ENCODE assay signal across 8 cellular contexts in genomic region chr3:52274781-52275180, GRCh38. TPM values are rescaled to one million over a fixed set of nuclear protein-coding genes. Genes with fewer than 3 reads are reported as not detected.
A peak's percentile ranks its signal among the peaks of the same experiment; 100 is the strongest.
DNase-seq lines count a peak whose midpoint lies in the region; ATAC-seq and TF ChIP-seq lines count a peak whose summit lies in the region.
"Not testable (repeated sequence)": the region's sequence is repeated elsewhere in the genome, so short reads cannot be mapped to it uniquely, and the experiment has no call there.

No MANE protein-coding gene starts in this region.

- peak overlapping the region; percentile 94 to 99 (median 96) for H3K27ac Mint-ChIP-seq in CD4-positive, alpha-beta memory T cell
- peak overlapping the region; percentile 95 for H3K27ac Mint-ChIP-seq in activated CD4-positive, alpha-beta memory T cell treated with anti-CD3 and anti-CD28 coated beads for 36 hours
- H3K27ac Mint-ChIP-seq in activated naive CD4-positive, alpha-beta T cell treated with anti-CD3 and anti-CD28 coated beads for 36 hours, result peak overlapping the region; percentile 98
- peak overlapping the region; percentile 80 for H3K27ac Mint-ChIP-seq in chondrocyte (ENCODE audit: unreplicated experiment)

- not testable (repeated sequence) for ATAC-seq in lower lobe of right lung

- not testable (repeated sequence) for DNase-seq in CD4-positive, alpha-beta memory T cell; PC-9; activated naive CD4-positive, alpha-beta T cell treated with anti-CD3 and anti-CD28 coated beads for 36 hours; lower lobe of right lung
- peak; percentile 7 for DNase-seq in activated CD4-positive, alpha-beta memory T cell treated with anti-CD3 and anti-CD28 coated beads for 36 hours
- peak; percentile 32 for DNase-seq in chondrocyte (ENCODE audit: low spot score)

- not testable (repeated sequence) for BruUV-seq in PC-9 (replicated peaks; lab: Mats Ljungman, UMichigan)

- peak overlapping the region; percentile 87 for H3K27ac ChIP-seq in CD4-positive, alpha-beta memory T cell (ENCODE audit: low read depth, low read length)
- not testable (repeated sequence) for H3K27ac ChIP-seq in PC-9, lower lobe of right lung
- H3K27ac ChIP-seq in neutrophil, result peak overlapping the region; percentile 98
- H3K27ac ChIP-seq in stomach smooth muscle (ENCODE audit: low read length), result peak overlapping the region; percentile 66

- H4K20me1 ChIP-seq in PC-9 (ENCODE audit: insufficient read depth), result peaks cover 70% of the 10 kb centered on the region

- not testable (repeated sequence) for H3K27me3 ChIP-seq in CD4-positive, alpha-beta memory T cell (ENCODE audit: insufficient read depth, low read length); PC-9 (ENCODE audit: insufficient read depth, low read depth); lower lobe of right lung (ENCODE audit: low read depth); neutrophil; stomach smooth muscle (ENCODE audit: control insufficient read depth in 1 of 2, insufficient read depth in 2 of 2, low read length in 2 of 2)

- H3K4me3 Mint-ChIP-seq in CD4-positive, alpha-beta memory T cell, result peak overlapping the region; percentile 92 to 99 (median 96)
- H3K4me3 Mint-ChIP-seq in activated CD4-positive, alpha-beta memory T cell treated with anti-CD3 and anti-CD28 coated beads for 36 hours, result peak overlapping the region; percentile 92
- H3K4me3 Mint-ChIP-seq in activated naive CD4-positive, alpha-beta T cell treated with anti-CD3 and anti-CD28 coated beads for 36 hours, result peak overlapping the region; percentile 95
- H3K4me3 Mint-ChIP-seq in chondrocyte (ENCODE audit: unreplicated experiment), result not testable (repeated sequence)

- H3K9me2 ChIP-seq in PC-9 (ENCODE audit: insufficient read depth), result not testable (repeated sequence)

- H3K36me3 Mint-ChIP-seq in CD4-positive, alpha-beta memory T cell, result peaks cover 50 to 69% of the 10 kb centered on the region in 2 donors
- H3K36me3 Mint-ChIP-seq in activated CD4-positive, alpha-beta memory T cell treated with anti-CD3 and anti-CD28 coated beads for 36 hours, result peaks cover 78% of the 10 kb centered on the region
- H3K36me3 Mint-ChIP-seq in activated naive CD4-positive, alpha-beta T cell treated with anti-CD3 and anti-CD28 coated beads for 36 hours (ENCODE audit: low read depth), result peaks cover 86% of the 10 kb centered on the region
- H3K36me3 Mint-ChIP-seq in chondrocyte (ENCODE audit: low read depth), result not testable (repeated sequence)

- not testable (repeated sequence) for TF ChIP-seq CTCF in PC-9 (conservative IDR thresholded peaks at IDR 0.05); chondrocyte (IDR thresholded peaks at IDR 0.05); lower lobe of right lung (IDR thresholded peaks at IDR 0.05); neutrophil (IDR thresholded peaks at IDR 0.05)

- not testable (repeated sequence) for H3K9me3 ChIP-seq in CD4-positive, alpha-beta memory T cell (ENCODE audit: control insufficient read depth in 1 of 2, low read length in 2 of 2); PC-9 (ENCODE audit: insufficient read depth, low read depth); lower lobe of right lung; neutrophil; stomach smooth muscle (ENCODE audit: control insufficient read depth in 2 of 2, low read length in 2 of 2)

- peak overlapping the region; percentile 1; the same call in 1 of the 2 replicates for H3K4me2 ChIP-seq in PC-9

- POLR2A ChIA-PET in CD4-positive, alpha-beta memory T cell (lab: Charles Lee; ENCODE audit: partially characterized antibody), result interaction anchor here (5.9 to 37.2 kb wide), 2 partner anchors 13 to 28 kb away, joined by 153 to 1950 read pairs; partner anchors contain the start of genes GLYCTK, PPM1M and TWF2
- POLR2A ChIA-PET in PC-9 (lab: Charles Lee; ENCODE audit: unreplicated experiment); activated CD4-positive, alpha-beta memory T cell treated with anti-CD3 and anti-CD28 coated beads for 36 hours (lab: Charles Lee): not testable (repeated sequence)

- H2AFZ ChIP-seq in PC-9, result not testable (repeated sequence)

- peaks cover 84% of the 10 kb centered on the region for H3K79me2 ChIP-seq in PC-9 (ENCODE audit: low read depth)

- peaks cover 22% of the 10 kb centered on the region; the same call in 1 of the 2 replicates for H3F3A ChIP-seq in PC-9 (ENCODE audit: insufficient read depth, low read depth)

- not testable (repeated sequence) for H3K9ac ChIP-seq in stomach smooth muscle (ENCODE audit: low read length in 2 of 2)

- H3K36me3 ChIP-seq in CD4-positive, alpha-beta memory T cell (ENCODE audit: insufficient read depth, low read length); neutrophil; stomach smooth muscle (ENCODE audit: control insufficient read depth in 2 of 2, insufficient read depth in 2 of 2, low read length in 2 of 2): not testable (repeated sequence)
- H3K36me3 ChIP-seq in PC-9 (ENCODE audit: low read depth) (peaks cover 11% of the 10 kb centered on the region), lower lobe of right lung (peaks cover 42% of the 10 kb centered on the region)

- H3K27me3 Mint-ChIP-seq in CD4-positive, alpha-beta memory T cell; activated CD4-positive, alpha-beta memory T cell treated with anti-CD3 and anti-CD28 coated beads for 36 hours; activated naive CD4-positive, alpha-beta T cell treated with anti-CD3 and anti-CD28 coated beads for 36 hours (ENCODE audit: low read depth); chondrocyte (ENCODE audit: low read depth): not testable (repeated sequence)

- H3K9me3 Mint-ChIP-seq in CD4-positive, alpha-beta memory T cell; activated CD4-positive, alpha-beta memory T cell treated with anti-CD3 and anti-CD28 coated beads for 36 hours; activated naive CD4-positive, alpha-beta T cell treated with anti-CD3 and anti-CD28 coated beads for 36 hours; chondrocyte (ENCODE audit: low read depth): not testable (repeated sequence)

- H3K4me1 ChIP-seq in CD4-positive, alpha-beta memory T cell (ENCODE audit: insufficient read depth, low read length), result peaks cover 79% of the 10 kb centered on the region
- H3K4me1 ChIP-seq in PC-9 (replicated peaks; ENCODE audit: insufficient read depth), result peaks cover 23% of the 10 kb centered on the region
- H3K4me1 ChIP-seq in lower lobe of right lung, result peaks cover 82% of the 10 kb centered on the region
- peaks cover 60 to 72% of the 10 kb centered on the region in 2 experiments for H3K4me1 ChIP-seq in neutrophil (ENCODE audit: control insufficient read depth in 1 of 2, insufficient read depth in 1 of 2, low read depth in 1 of 2, low read length in 1 of 2)
- H3K4me1 ChIP-seq in stomach smooth muscle (ENCODE audit: control insufficient read depth, insufficient read depth, low read length), result peaks cover 41% of the 10 kb centered on the region

- CTCF ChIA-PET in CD4-positive, alpha-beta memory T cell (lab: Charles Lee; ENCODE audit: partially characterized antibody), result interaction anchor here (1.5 to 32.2 kb wide), 2 partner anchors 14 to 33 kb away, joined by 3 to 684 read pairs; partner anchors contain the start of genes PPM1M and TWF2
- CTCF ChIA-PET in PC-9 (lab: Charles Lee), result not testable (repeated sequence)
- CTCF ChIA-PET in activated CD4-positive, alpha-beta memory T cell treated with anti-CD3 and anti-CD28 coated beads for 36 hours (lab: Charles Lee), result interaction anchor here (1.2 to 12.1 kb wide), 2 partner anchors 35 to 67 kb away, joined by 3 to 148 read pairs; partner anchors contain the start of gene TWF2
- CTCF ChIA-PET in activated naive CD4-positive, alpha-beta T cell treated with anti-CD3 and anti-CD28 coated beads for 36 hours (lab: Charles Lee), result interaction anchor here (1.0 to 7.1 kb wide), 4 partner anchors 23 to 64 kb away, joined by 3 to 61 read pairs (median 5); no protein-coding TSS in a partner anchor

- H3K4me3 ChIP-seq in CD4-positive, alpha-beta memory T cell (ENCODE audit: low read length in 2 of 2), result peak overlapping the region; percentile 5 to 44
- H3K4me3 ChIP-seq in PC-9; neutrophil (ENCODE audit: low read depth in 1 of 2, low read length in 1 of 2); stomach smooth muscle (ENCODE audit: low read length in 2 of 2): not testable (repeated sequence)
- peak overlapping the region; percentile 92 for H3K4me3 ChIP-seq in lower lobe of right lung

- H3K4me1 Mint-ChIP-seq in CD4-positive, alpha-beta memory T cell, result peaks cover 45 to 91% (median 60%) of the 10 kb centered on the region in 4 donors
- peaks cover 58% of the 10 kb centered on the region for H3K4me1 Mint-ChIP-seq in activated CD4-positive, alpha-beta memory T cell treated with anti-CD3 and anti-CD28 coated beads for 36 hours (ENCODE audit: low read depth)
- H3K4me1 Mint-ChIP-seq in activated naive CD4-positive, alpha-beta T cell treated with anti-CD3 and anti-CD28 coated beads for 36 hours (ENCODE audit: low read depth), result peaks cover 59% of the 10 kb centered on the region
- peaks cover 79% of the 10 kb centered on the region for H3K4me1 Mint-ChIP-seq in chondrocyte (ENCODE audit: low read depth)

- intact Hi-C loops in CD4-positive, alpha-beta memory T cell (cut with micrococcal nuclease), result loop anchor here (5.0 kb wide), 2 partner anchors 43 to 63 kb away; partner anchors contain the start of gene DNAH1
- intact Hi-C loops in PC-9 (cut with micrococcal nuclease; ENCODE audit: unreplicated experiment), result loop anchor here (5.0 kb wide), 2 partner anchors 122 to 272 kb away; partner anchors contain the start of gene POC1A
- intact Hi-C loops in activated CD4-positive, alpha-beta memory T cell treated with anti-CD3 and anti-CD28 coated beads for 36 hours (cut with micrococcal nuclease), result loop anchor here (5.0 to 10.0 kb wide), 3 partner anchors 122 to 1670 kb away; partner anchors contain the start of gene POC1A
- intact Hi-C loops in activated naive CD4-positive, alpha-beta T cell treated with anti-CD3 and anti-CD28 coated beads for 36 hours (cut with micrococcal nuclease), result loop anchor here (5.0 to 10.0 kb wide), 6 partner anchors 217 to 1660 kb away; partner anchors contain the start of genes CISH, DUSP7, GNL3 and MAPKAPK3
- intact Hi-C loops in lower lobe of right lung (cut with DNase I), result not testable (repeated sequence)

RNA-seq across cellular contexts. Expression of gene WDR82, which starts 3.7 kb away (rescaled TPM):
- 100 to 1,000 TPM; 149 to 150 TPM for total RNA-seq in CD4-positive, alpha-beta memory T cell
- polyA plus RNA-seq in CD4-positive, alpha-beta memory T cell, result 100 to 1,000 TPM in 1 of 2 donors, 10 to 100 TPM in 1; 62.3 to 143 TPM
- 34.2 and 44.5 TPM in 2 replicates for total RNA-seq in PC-9 (2021)
- total RNA-seq in activated CD4-positive, alpha-beta memory T cell treated with anti-CD3 and anti-CD28 coated beads for 36 hours, result 100 to 1,000 TPM; 110 to 111 TPM
- total RNA-seq in activated naive CD4-positive, alpha-beta T cell treated with anti-CD3 and anti-CD28 coated beads for 36 hours, result 100 to 1,000 TPM; 176 to 177 TPM
- total RNA-seq in chondrocyte, result 73.0 to 74.9 TPM (median 74.7 TPM) in 3 replicates
- 60.2 TPM for total RNA-seq in lower lobe of right lung

RNA-seq across cellular contexts. Expression of gene GLYCTK, which starts 12.8 kb away (rescaled TPM):
- total RNA-seq in CD4-positive, alpha-beta memory T cell, result 10 to 100 TPM; 29.4 to 35.1 TPM
- 1 to 10 TPM; 4.9 to 9.7 TPM for polyA plus RNA-seq in CD4-positive, alpha-beta memory T cell
- total RNA-seq in PC-9 (2021) (8.9 and 11.1 TPM in 2 replicates), chondrocyte (4.8 to 9.8 TPM (median 5.0 TPM) in 3 replicates), lower lobe of right lung (9.5 TPM)
- total RNA-seq in activated CD4-positive, alpha-beta memory T cell treated with anti-CD3 and anti-CD28 coated beads for 36 hours, result 10 to 100 TPM; 21.9 to 23.1 TPM
- total RNA-seq in activated naive CD4-positive, alpha-beta T cell treated with anti-CD3 and anti-CD28 coated beads for 36 hours, result 10 to 100 TPM; 25.9 to 27.7 TPM

RNA-seq across cellular contexts. Expression of gene PPM1M, which starts 29.2 kb away (rescaled TPM):
- total RNA-seq in CD4-positive, alpha-beta memory T cell, result 10 to 100 TPM; 70.2 to 81.1 TPM
- 10 to 100 TPM; 52.0 to 85.3 TPM for polyA plus RNA-seq in CD4-positive, alpha-beta memory T cell
- total RNA-seq in PC-9 (2021) (16.2 TPM in 2 replicates), chondrocyte (14.5 to 20.8 TPM (median 20.1 TPM) in 3 replicates), lower lobe of right lung (53.4 TPM)
- total RNA-seq in activated CD4-positive, alpha-beta memory T cell treated with anti-CD3 and anti-CD28 coated beads for 36 hours, result 100 to 1,000 TPM; 111 TPM
- total RNA-seq in activated naive CD4-positive, alpha-beta T cell treated with anti-CD3 and anti-CD28 coated beads for 36 hours, result 100 to 1,000 TPM; 107 to 108 TPM

RNA-seq across cellular contexts. Expression of gene TWF2, which starts 35.8 kb away (rescaled TPM):
- total RNA-seq in CD4-positive, alpha-beta memory T cell, result 10 to 100 TPM; 69.3 to 76.1 TPM
- polyA plus RNA-seq in CD4-positive, alpha-beta memory T cell, result 100 to 1,000 TPM; 122 to 124 TPM
- 102 and 115 TPM in 2 replicates for total RNA-seq in PC-9 (2021)
- 100 to 1,000 TPM; 114 to 118 TPM for total RNA-seq in activated CD4-positive, alpha-beta memory T cell treated with anti-CD3 and anti-CD28 coated beads for 36 hours
- total RNA-seq in activated naive CD4-positive, alpha-beta T cell treated with anti-CD3 and anti-CD28 coated beads for 36 hours, result 10 to 100 TPM; 89.1 to 91.3 TPM
- total RNA-seq in chondrocyte, result 58.9 to 65.9 TPM (median 65.2 TPM) in 3 replicates
- 62.2 TPM for total RNA-seq in lower lobe of right lung

RNA-seq across cellular contexts. Expression of gene DNAH1, which starts 41.3 kb away (rescaled TPM):
- 10 to 100 TPM; 45.1 to 49.8 TPM for total RNA-seq in CD4-positive, alpha-beta memory T cell
- 1 to 10 TPM in 1 of 2 donors, under 1 TPM in 1; 0.02 to 1.2 TPM for polyA plus RNA-seq in CD4-positive, alpha-beta memory T cell
- total RNA-seq in PC-9 (2021), result 5.9 and 6.6 TPM in 2 replicates
- total RNA-seq in activated CD4-positive, alpha-beta memory T cell treated with anti-CD3 and anti-CD28 coated beads for 36 hours, result 10 to 100 TPM; 13.2 to 13.5 TPM
- 1 to 10 TPM; 9.4 TPM for total RNA-seq in activated naive CD4-positive, alpha-beta T cell treated with anti-CD3 and anti-CD28 coated beads for 36 hours
- 5.0 to 9.4 TPM (median 5.4 TPM) in 3 replicates for total RNA-seq in chondrocyte
- 16.4 TPM for total RNA-seq in lower lobe of right lung
